ENCODE assay signal across 21 cellular contexts in the genomic region with DNA sequence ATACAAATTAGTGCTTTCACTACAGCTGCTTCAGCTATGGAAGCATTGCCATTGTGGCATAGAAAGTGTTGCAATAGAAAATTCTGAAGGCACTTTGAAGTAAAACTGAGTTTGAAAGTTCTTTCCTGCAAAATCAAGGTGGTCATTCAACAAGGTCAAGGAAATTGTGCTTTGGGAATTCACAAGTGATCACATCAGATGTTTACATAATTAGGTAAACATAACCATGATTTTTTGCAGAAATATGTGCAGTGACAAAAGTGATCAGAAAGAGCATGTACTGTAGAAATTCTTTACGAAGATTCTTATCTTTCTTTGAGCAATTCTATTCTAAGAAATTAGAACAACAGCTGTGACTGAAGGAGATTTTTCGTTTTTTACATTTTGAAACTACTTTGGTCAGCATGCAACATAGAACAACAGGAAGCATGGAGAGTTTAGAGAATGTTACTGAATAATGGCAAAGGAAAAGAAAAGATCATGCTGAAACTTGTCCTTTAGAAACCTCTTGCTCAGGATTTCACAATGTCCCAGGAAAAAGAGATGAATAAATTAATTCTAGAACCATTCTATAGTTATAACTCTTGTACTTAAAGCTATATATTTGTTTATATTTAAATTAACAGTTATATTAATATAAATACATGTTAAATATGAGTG.
"Had no signal": no experiment of that assay in that cellular context is flagged by ENCODE, and none has a peak within 500 bp of the region (broad histone marks: within the 10 kb centered on the region; RNA-seq: fewer than 3 reads in every experiment).

No MANE protein-coding gene starts in this region.

- H3K9me3 ChIP-seq: adrenal gland, body of pancreas, esophagus muscularis mucosa, left lung, mucosa of descending colon, right lobe of liver, testis, transverse colon had no signal

- H3K27ac ChIP-seq: adrenal gland, body of pancreas, esophagus muscularis mucosa, left lung, right lobe of liver, testis, transverse colon, WERI-Rb-1 had no signal

- DNase-seq: activated CD4-positive, alpha-beta T cell treated with anti-CD3 and anti-CD28 coated beads for 48 hours; activated CD4-positive, alpha-beta T cell treated with anti-CD3 and anti-CD28 coated beads, Interleukin-2, amount 50 U/mL, for 48 hours; activated CD8-positive, alpha-beta memory T cell treated with anti-CD3 and anti-CD28 coated beads for 24 hours; activated effector memory CD4-positive, alpha-beta T cell treated with Interleukin-2 at 50 U/mL for 16 hours; activated naive CD4-positive, alpha-beta T cell treated with Interleukin-2 at 50 U/mL for 16 hours; adrenal gland; aorta; body of pancreas; endodermal cell; left lung; mucosa of descending colon; right lobe of liver; stimulated activated CD4-positive, alpha-beta T cell treated with anti-CD3 and anti-CD28 coated beads, Interleukin-2, amount 100 ng/mL, for 48 hours; stimulated activated naive CD4-positive, alpha-beta T cell treated with Interleukin-2 at 50 U/mL for 16 hours; T-helper 9 cell; testis; transverse colon; WERI-Rb-1 had no signal

- H3K4me1 ChIP-seq: adrenal gland, body of pancreas, esophagus muscularis mucosa, left lung, right lobe of liver, testis, transverse colon had no signal

- H3K27me3 ChIP-seq: adrenal gland, body of pancreas, esophagus muscularis mucosa, left lung, right lobe of liver, testis, transverse colon had no signal

- H3K4me3 ChIP-seq: adrenal gland, body of pancreas, esophagus muscularis mucosa, left lung, lung, mucosa of descending colon, right lobe of liver, testis, transverse colon had no signal

- ATAC-seq: activated CD4-positive, CD25-positive, alpha-beta regulatory T cell treated with anti-CD3 and anti-CD28 coated beads, Interleukin-2, amount 50 U/mL, for 24 hours; body of pancreas; left lung; mucosa of descending colon; right lobe of liver had no signal

- H3K36me3 ChIP-seq: adrenal gland, esophagus muscularis mucosa, left lung, right lobe of liver, transverse colon, WERI-Rb-1 had no signal
